In the genomic region with DNA sequence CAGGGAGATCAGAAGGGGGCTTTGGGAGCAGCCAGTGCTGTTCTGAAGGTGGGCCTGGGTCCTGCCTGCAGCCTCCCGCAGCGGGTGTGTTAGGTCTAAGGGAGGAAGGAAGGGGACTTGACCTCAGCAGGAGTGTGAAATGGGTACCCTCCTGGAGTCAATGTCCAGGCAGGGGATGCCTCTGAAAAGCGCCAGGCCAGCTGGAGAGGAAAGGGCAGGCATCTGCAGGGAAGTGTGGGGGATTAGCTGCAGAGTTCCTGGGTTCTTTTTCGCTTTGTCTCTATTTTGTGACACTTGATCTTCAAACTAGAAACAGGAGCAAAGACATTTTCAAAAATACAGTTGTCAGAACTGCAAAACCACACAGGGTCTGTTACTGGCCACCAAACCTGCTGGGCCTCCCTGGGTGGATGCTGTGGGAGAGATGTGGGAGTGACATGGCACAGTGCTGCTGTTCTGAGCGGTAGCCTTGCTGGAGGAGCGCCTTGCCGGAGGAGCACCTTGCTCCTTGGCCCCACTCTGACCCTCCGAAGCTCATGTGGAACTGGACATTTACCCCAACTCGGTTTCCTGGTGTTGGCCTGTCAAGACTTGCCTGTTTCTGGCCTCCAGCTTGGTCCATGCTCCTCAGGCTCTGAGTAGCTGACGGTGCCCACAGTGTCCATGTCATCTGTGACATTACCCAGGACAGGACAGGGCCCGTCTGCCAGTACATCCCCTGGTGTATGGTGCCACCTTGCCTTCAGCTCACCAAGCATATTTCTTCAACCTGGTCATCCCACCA, we compare ENCODE assay signal across 10 cellular contexts. TPM values are rescaled to one million over a fixed set of nuclear protein-coding genes. Genes with fewer than 3 reads are reported as not detected.
A peak's percentile ranks its signal among the peaks of the same experiment; 100 is the strongest.
DNase-seq lines count a peak whose midpoint lies in the region; FAIRE-seq and TF ChIP-seq lines count a peak whose summit lies in the region.
"Had no signal": no experiment of that assay in that cellular context is flagged by ENCODE, and none has a peak within 500 bp of the region (broad histone marks: within the 10 kb centered on the region; RNA-seq: fewer than 3 reads in every experiment).

No MANE protein-coding gene starts in this region.

- no peaks in the 10 kb centered on the region for H3K9me3 ChIP-seq in CD8-positive, alpha-beta memory T cell (ENCODE audit: low read length)
- no peaks in the 10 kb centered on the region for H3K9me3 ChIP-seq in esophagus squamous epithelium
- no peaks in the 10 kb centered on the region for H3K9me3 ChIP-seq in skeletal muscle satellite cell (replicated peaks; ENCODE audit: low read length)
- no peaks in the 10 kb centered on the region for H3K9me3 ChIP-seq in Karpas-422 (ENCODE audit: low read length)
- H3K9me3 ChIP-seq: right lobe of liver had no signal

- H3K27ac ChIP-seq in CD8-positive, alpha-beta memory T cell (ENCODE audit: low read depth, low read length), result no peak overlapping the region
- H3K27ac ChIP-seq in esophagus squamous epithelium (peak overlapping the region; percentile 36 to 93 (median 86)), Karpas-422 (ENCODE audit: low read length) (no peak overlapping the region)
- H3K27ac ChIP-seq: right lobe of liver had no signal

- peaks cover 41% of the 10 kb centered on the region; the same call in 1 of the 2 replicates for H4K20me1 ChIP-seq in Karpas-422 (ENCODE audit: insufficient read depth, low read depth, low read length)

- peak overlapping the region; percentile 86 for H3K9ac ChIP-seq in skeletal muscle satellite cell (ENCODE audit: low read depth, low read length)
- no peak overlapping the region for H3K9ac ChIP-seq in Karpas-422 (ENCODE audit: low read length)

- no peak for TF ChIP-seq POLR2A in esophagus squamous epithelium (IDR thresholded peaks at IDR 0.05)

- peak overlapping the region; percentile 38 to 96 (median 85) for H3K27ac Mint-ChIP-seq in CD8-positive, alpha-beta memory T cell
- H3K27ac Mint-ChIP-seq in activated CD4-positive, alpha-beta memory T cell treated with anti-CD3 and anti-CD28 coated beads for 36 hours, result peak overlapping the region; percentile 1

- WGBS in esophagus squamous epithelium, 2 donors, result 54 to 67% methylated on average over 4 to 7 of the region's 11 CpGs

- no peak overlapping the region for H3K4me3 ChIP-seq in CD8-positive, alpha-beta memory T cell (ENCODE audit: low read length)
- H3K4me3 ChIP-seq in esophagus squamous epithelium (no peak overlapping the region), skeletal muscle satellite cell (ENCODE audit: low read length) (peak overlapping the region; percentile 11), Karpas-422 (ENCODE audit: low read length) (no peak overlapping the region)
- H3K4me3 ChIP-seq: right lobe of liver had no signal

- no peaks in the 10 kb centered on the region for H3K27me3 ChIP-seq in CD8-positive, alpha-beta memory T cell (ENCODE audit: insufficient read depth, low read length, poor library complexity, severe bottlenecking)
- no peaks in the 10 kb centered on the region for H3K27me3 ChIP-seq in esophagus squamous epithelium
- no peaks in the 10 kb centered on the region for H3K27me3 ChIP-seq in skeletal muscle satellite cell (ENCODE audit: control insufficient read depth, insufficient read depth, low read length)
- no peaks in the 10 kb centered on the region for H3K27me3 ChIP-seq in Karpas-422 (ENCODE audit: low read length)
- H3K27me3 ChIP-seq: right lobe of liver had no signal

- peaks cover 52% of the 10 kb centered on the region for H3K4me1 ChIP-seq in CD8-positive, alpha-beta memory T cell (ENCODE audit: insufficient read depth, low read length)
- peaks cover 45 to 73% (median 46%) of the 10 kb centered on the region in 3 donors for H3K4me1 ChIP-seq in esophagus squamous epithelium
- peaks cover 53% of the 10 kb centered on the region for H3K4me1 ChIP-seq in skeletal muscle satellite cell (ENCODE audit: control insufficient read depth, insufficient read depth, low read length)
- H3K4me1 ChIP-seq in Karpas-422 (ENCODE audit: low read length), result no peaks in the 10 kb centered on the region

- no peaks in the 10 kb centered on the region for H3K9me3 Mint-ChIP-seq in CD8-positive, alpha-beta memory T cell
- H3K9me3 Mint-ChIP-seq in activated CD4-positive, alpha-beta memory T cell treated with anti-CD3 and anti-CD28 coated beads for 36 hours, result no peaks in the 10 kb centered on the region
- H3K9me3 Mint-ChIP-seq: IgD-negative memory B cell had no signal

- H3K79me2 ChIP-seq in Karpas-422 (ENCODE audit: low read length), result peaks cover 90% of the 10 kb centered on the region

- no peaks in the 10 kb centered on the region for H3K9me2 ChIP-seq in Karpas-422 (replicated peaks; ENCODE audit: insufficient read depth, low read length)

- H3K36me3 ChIP-seq in CD8-positive, alpha-beta memory T cell (ENCODE audit: insufficient read depth, low read length), result peaks cover 34% of the 10 kb centered on the region
- H3K36me3 ChIP-seq in esophagus squamous epithelium (peaks cover 0 to 43% (median 14%) of the 10 kb centered on the region in 3 donors), skeletal muscle satellite cell (ENCODE audit: insufficient read depth, low read length) (peaks cover 28% of the 10 kb centered on the region), Karpas-422 (ENCODE audit: insufficient read depth, low read length) (peaks cover 3% of the 10 kb centered on the region; the same call in 1 of the 2 replicates)

- FAIRE-seq in frontal cortex (lab: Jason Lieb, UNC), result no peak

- DNase-seq in CD8-positive, alpha-beta memory T cell, result no peak
- DNase-seq in activated CD4-positive, alpha-beta memory T cell treated with anti-CD3 and anti-CD28 coated beads for 36 hours, result no peak
- DNase-seq in esophagus squamous epithelium (lab: John Stamatoyannopoulos, UW), result no peak
- DNase-seq in frontal cortex (ENCODE audit: low spot score in 2 of 2), result no peak
- DNase-seq in GOT3 (lab: John Stamatoyannopoulos, UW), result no peak
- DNase-seq in Karpas-422, result no peak
- no peak for DNase-seq in NCI-H82 (lab: John Stamatoyannopoulos, UW)

- no peaks in the 10 kb centered on the region for H3K27me3 Mint-ChIP-seq in CD8-positive, alpha-beta memory T cell
- no peaks in the 10 kb centered on the region for H3K27me3 Mint-ChIP-seq in activated CD4-positive, alpha-beta memory T cell treated with anti-CD3 and anti-CD28 coated beads for 36 hours
- H3K27me3 Mint-ChIP-seq: IgD-negative memory B cell had no signal

- peaks cover 54 to 84% (median 63%) of the 10 kb centered on the region in 3 donors for H3K4me1 Mint-ChIP-seq in CD8-positive, alpha-beta memory T cell
- H3K4me1 Mint-ChIP-seq in activated CD4-positive, alpha-beta memory T cell treated with anti-CD3 and anti-CD28 coated beads for 36 hours (ENCODE audit: low read depth), result peaks cover 56% of the 10 kb centered on the region

- H2AFZ ChIP-seq in Karpas-422 (ENCODE audit: low read length), result no peak overlapping the region

- peak overlapping the region in 5 of 7 donors; percentile 7 to 70 (median 40) for H3K4me3 Mint-ChIP-seq in CD8-positive, alpha-beta memory T cell
- H3K4me3 Mint-ChIP-seq in activated CD4-positive, alpha-beta memory T cell treated with anti-CD3 and anti-CD28 coated beads for 36 hours, result no peak overlapping the region

- CTCF ChIA-PET in CD8-positive, alpha-beta memory T cell (lab: Charles Lee), result interaction anchor here (1.1 to 1.8 kb wide), 5 partner anchors 18 to 115 kb away, joined by 3 to 7 read pairs (median 3); partner anchors contain the start of gene MED15
- CTCF ChIA-PET in activated CD4-positive, alpha-beta memory T cell treated with anti-CD3 and anti-CD28 coated beads for 36 hours (lab: Charles Lee), result interaction anchor here (0.5 to 2.0 kb wide), 6 partner anchors 10 to 156 kb away, joined by 3 to 6 read pairs (median 4); partner anchors contain the start of gene MED15

- peaks cover 0 to 70% (median 6%) of the 10 kb centered on the region in 3 donors for H3K36me3 Mint-ChIP-seq in CD8-positive, alpha-beta memory T cell
- H3K36me3 Mint-ChIP-seq in activated CD4-positive, alpha-beta memory T cell treated with anti-CD3 and anti-CD28 coated beads for 36 hours, result peaks cover 20% of the 10 kb centered on the region

- H3K4me2 ChIP-seq in skeletal muscle satellite cell (ENCODE audit: low read length), result peak overlapping the region; percentile 72
- no peak overlapping the region for H3K4me2 ChIP-seq in Karpas-422 (ENCODE audit: low read depth, low read length, poor library complexity, severe bottlenecking)

- no peak for TF ChIP-seq CTCF in esophagus squamous epithelium (IDR thresholded peaks at IDR 0.05)

- POLR2A ChIA-PET in CD8-positive, alpha-beta memory T cell (lab: Charles Lee), result interaction anchor here (1.3 kb wide), 1 partner anchor 170 kb away, joined by 4 read pairs; no protein-coding TSS in a partner anchor
- POLR2A ChIA-PET in activated CD4-positive, alpha-beta memory T cell treated with anti-CD3 and anti-CD28 coated beads for 36 hours (lab: Charles Lee), result interaction anchor here (1.0 to 2.6 kb wide), 2 partner anchors 19 to 25 kb away, joined by 3 to 11 read pairs; partner anchors contain the start of gene MED15

- intact Hi-C loops in activated CD4-positive, alpha-beta memory T cell treated with anti-CD3 and anti-CD28 coated beads for 36 hours (cut with micrococcal nuclease), result no loop called here
- intact Hi-C loops in esophagus squamous epithelium (cut with DNase I), result no loop called here

RNA-seq across cellular contexts. Expression of gene MED15, which starts 25.9 kb away (rescaled TPM):
- 100 to 1,000 TPM in 1 of 2 experiments, 10 to 100 TPM in 1; 98.0 to 106 TPM for total RNA-seq in CD8-positive, alpha-beta memory T cell
- polyA plus RNA-seq in CD8-positive, alpha-beta memory T cell, result 120 TPM
- total RNA-seq in activated CD4-positive, alpha-beta memory T cell treated with anti-CD3 and anti-CD28 coated beads for 36 hours, result 10 to 100 TPM; 93.3 to 97.4 TPM
- 10 to 100 TPM; 31.6 to 51.4 (median 46.1) TPM for total RNA-seq in esophagus squamous epithelium
- 43.3 and 49.1 TPM in 2 replicates for total RNA-seq in skeletal muscle satellite cell (2012; rRNA removed)
- 13.0 TPM for total RNA-seq in frontal cortex
- 36.9 and 70.3 TPM in 2 replicates for total RNA-seq in Karpas-422 (2014; rRNA removed; shearing (Covaris generic); ENCODE audit: low replicate concordance)

RNA-seq across cellular contexts. Expression of gene KLHL22, which starts 37.7 kb away (rescaled TPM):
- 10 to 100 TPM; 17.2 to 17.6 TPM for total RNA-seq in CD8-positive, alpha-beta memory T cell
- polyA plus RNA-seq in CD8-positive, alpha-beta memory T cell, result 25.4 TPM
- total RNA-seq in activated CD4-positive, alpha-beta memory T cell treated with anti-CD3 and anti-CD28 coated beads for 36 hours, result 10 to 100 TPM; 23.3 to 25.5 TPM
- total RNA-seq in esophagus squamous epithelium (10 to 100 TPM in 1 of 4 donors, 1 to 10 TPM in 3; 7.7 to 13.0 (median 8.3) TPM), frontal cortex (46.9 TPM)
- 14.7 and 18.1 TPM in 2 replicates for total RNA-seq in skeletal muscle satellite cell (2012; rRNA removed)
- 9.7 and 23.7 TPM in 2 replicates for total RNA-seq in Karpas-422 (2014; rRNA removed; shearing (Covaris generic); ENCODE audit: low replicate concordance)

Comparison
In these comparisons a context has a peak if more than half of its experiments do, and no peak if none do; other contexts are left out.
1. H3K27ac ChIP-seq: peak in esophagus squamous epithelium (4 of 4); none in CD8-positive, alpha-beta memory T cell (single experiment) and Karpas-422 (single experiment).